In the genomic region with DNA sequence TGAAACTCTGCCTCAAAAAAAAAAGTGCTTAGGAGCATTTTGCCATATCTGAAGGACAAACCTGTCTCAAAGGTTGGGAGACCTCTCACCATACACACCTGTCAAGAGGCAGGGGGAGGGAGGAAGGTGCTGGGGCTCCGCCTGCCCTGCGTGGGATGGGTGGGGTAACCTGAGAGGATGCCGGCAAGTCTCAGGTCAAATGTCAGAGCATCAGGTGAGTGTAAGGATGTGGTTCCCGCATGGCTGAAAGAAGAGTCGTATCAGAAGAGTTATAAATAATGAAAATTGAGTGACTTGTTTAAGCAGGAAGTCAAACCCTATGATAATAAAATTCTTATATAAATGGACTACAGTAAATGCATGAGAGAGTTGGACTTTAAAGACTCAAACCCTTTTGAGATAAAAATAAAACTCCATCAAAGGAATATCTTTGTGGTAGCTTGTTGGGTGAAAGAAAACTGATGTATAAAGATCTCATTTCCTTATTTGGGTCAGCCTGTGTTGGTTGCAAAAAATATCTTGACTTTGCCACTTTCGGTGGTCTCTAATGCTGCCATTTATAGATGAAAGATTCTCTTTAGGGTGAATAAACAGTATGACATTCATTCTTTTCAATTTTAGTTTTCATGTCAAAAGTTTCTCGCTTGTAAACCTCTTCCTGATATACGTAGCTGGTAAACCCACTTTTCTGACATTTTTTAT, we compare ENCODE assay signal across 20 cellular contexts. TPM values are rescaled to one million over a fixed set of nuclear protein-coding genes. Genes with fewer than 3 reads are reported as not detected.
DNase-seq lines count a peak whose midpoint lies in the region; ATAC-seq and TF ChIP-seq lines count a peak whose summit lies in the region.
"Had no signal": no experiment of that assay in that cellular context is flagged by ENCODE, and none has a peak within 500 bp of the region (broad histone marks: within the 10 kb centered on the region; RNA-seq: fewer than 3 reads in every experiment).

No MANE protein-coding gene starts in this region.

- H4K20me1 ChIP-seq in OCI-LY7 (ENCODE audit: insufficient read depth, low read length), result peaks cover 6% of the 10 kb centered on the region; the same call in 1 of the 2 replicates

- intact Hi-C loops in OCI-LY7 (cut with micrococcal nuclease; ENCODE audit: unreplicated experiment), result no loop called here

- H3K4me2 ChIP-seq in OCI-LY7 (ENCODE audit: low read length), result peak overlapping the region; percentile 56

- peaks cover 22% of the 10 kb centered on the region for H3K4me1 ChIP-seq in OCI-LY7 (ENCODE audit: insufficient read depth, low read length, poor library complexity, severe bottlenecking)
- H3K4me1 ChIP-seq: BE2C, prostate gland had no signal

- peaks cover 72% of the 10 kb centered on the region for H3K79me2 ChIP-seq in OCI-LY7 (ENCODE audit: insufficient read depth, low read depth, low read length)

- no peak for TF ChIP-seq CTCF in OCI-LY7 (conservative IDR thresholded peaks at IDR 0.05; ENCODE audit: low read length)

- H3K36me3 Mint-ChIP-seq in naive thymus-derived CD8-positive, alpha-beta T cell, result peaks cover 0 to 19% (median 4%) of the 10 kb centered on the region in 3 donors

- H3K27me3 Mint-ChIP-seq in naive thymus-derived CD8-positive, alpha-beta T cell, result no peaks in the 10 kb centered on the region
- H3K27me3 Mint-ChIP-seq: activated naive CD4-positive, alpha-beta T cell treated with anti-CD3 and anti-CD28 coated beads, Interleukin-2, amount 50 U/mL, for 24 hours; brain had no signal

- no peaks in the 10 kb centered on the region for H3K9me2 ChIP-seq in OCI-LY7 (ENCODE audit: insufficient read depth, low read length)

- CTCF ChIA-PET in OCI-LY7 (lab: Charles Lee; ENCODE audit: unreplicated experiment), result no interaction called here

- H3K27ac Mint-ChIP-seq in naive thymus-derived CD8-positive, alpha-beta T cell, result peak overlapping the region in 9 of 10 donors; percentile 34 to 91 (median 75)
- H3K27ac Mint-ChIP-seq: activated naive CD4-positive, alpha-beta T cell treated with anti-CD3 and anti-CD28 coated beads, Interleukin-2, amount 50 U/mL, for 24 hours; activated T-cell treated with anti-CD3 and anti-CD28 coated beads, Interleukin-2, amount 50 U/mL, for 72 hours; brain had no signal

- no peak overlapping the region for H2AFZ ChIP-seq in OCI-LY7 (ENCODE audit: low read length)

- no peaks in the 10 kb centered on the region for H3K9me3 ChIP-seq in OCI-LY7 (ENCODE audit: low read length)
- H3K9me3 ChIP-seq: BE2C, prostate gland had no signal

- no TSS peak for BruUV-seq in OCI-LY7 (replicated peaks; lab: Mats Ljungman, UMichigan)

- DNase-seq in OCI-LY7 (ENCODE audit: low spot score), result no peak
- peak in 4 of 10 donors; percentile 5 to 32 (median 24) for DNase-seq in naive thymus-derived CD8-positive, alpha-beta T cell
- no peak for DNase-seq in NCI-H345 treated with DMSO at 0.1 percent for 48 hours (lab: John Stamatoyannopoulos, UW; ENCODE audit: unreplicated experiment)
- DNase-seq in A172 (ENCODE audit: low spot score), result no peak
- DNase-seq in NCI-H2029 (lab: John Stamatoyannopoulos, UW), result no peak
- DNase-seq: activated CD4-positive, alpha-beta T cell treated with anti-CD3 and anti-CD28 coated beads, Interleukin-2, amount 50 U/mL, for 48 hours; activated T-cell treated with anti-CD3 and anti-CD28 coated beads, Interleukin-2, amount 50 U/mL, for 72 hours; BE2C; foreskin melanocyte; mesendoderm; NCI-H1436; NCI-H2227 treated with DMSO at 0.1 percent for 48 hours; stimulated activated CD4-positive, alpha-beta T cell treated with anti-CD3 and anti-CD28 coated beads, Interleukin-4, amount 100 ng/mL, for 24 hours had no signal

- H3K27ac ChIP-seq in OCI-LY7 (ENCODE audit: low read depth, low read length, poor library complexity, severe bottlenecking), result peak overlapping the region; percentile 47
- H3K27ac ChIP-seq: prostate gland, skin epidermis had no signal

- peak overlapping the region in 5 of 10 donors; percentile 20 to 60 (median 34) for H3K4me3 Mint-ChIP-seq in naive thymus-derived CD8-positive, alpha-beta T cell
- H3K4me3 Mint-ChIP-seq: activated naive CD4-positive, alpha-beta T cell treated with anti-CD3 and anti-CD28 coated beads, Interleukin-2, amount 50 U/mL, for 24 hours; activated T-cell treated with anti-CD3 and anti-CD28 coated beads, Interleukin-2, amount 50 U/mL, for 72 hours; brain; neural crest cell had no signal

- no peak overlapping the region for H3K4me3 ChIP-seq in OCI-LY7 (ENCODE audit: low read depth, low read length, poor library complexity, severe bottlenecking)
- H3K4me3 ChIP-seq: prostate gland, skin epidermis had no signal

- POLR2A ChIA-PET in OCI-LY7 (lab: Charles Lee), result interaction anchor here (0.6 to 1.8 kb wide), 3 partner anchors 9 to 24 kb away, joined by 3 to 9 read pairs (median 9); no protein-coding TSS in a partner anchor
- POLR2A ChIA-PET in naive thymus-derived CD8-positive, alpha-beta T cell (lab: Charles Lee), result interaction anchor here (1.2 kb wide), 1 partner anchor 28 kb away, joined by 6 read pairs; no protein-coding TSS in a partner anchor

- peak; percentile 73 for ATAC-seq in GM18498 (IDR thresholded peaks at IDR 0.05; ENCODE audit: unreplicated experiment)
- peak; percentile 63 for ATAC-seq in GM19463 (IDR thresholded peaks at IDR 0.05; ENCODE audit: unreplicated experiment)
- peak; percentile 50 to 97 for ATAC-seq in naive thymus-derived CD8-positive, alpha-beta T cell
- ATAC-seq: activated T-cell treated with anti-CD3 and anti-CD28 coated beads, Interleukin-2, amount 50 U/mL, for 72 hours had no signal

- H3K36me3 ChIP-seq in OCI-LY7 (ENCODE audit: insufficient read depth, low read length), result peaks cover 81% of the 10 kb centered on the region
- H3K36me3 ChIP-seq: prostate gland had no signal

- H3K9me3 Mint-ChIP-seq in naive thymus-derived CD8-positive, alpha-beta T cell, result no peaks in the 10 kb centered on the region
- H3K9me3 Mint-ChIP-seq: activated naive CD4-positive, alpha-beta T cell treated with anti-CD3 and anti-CD28 coated beads, Interleukin-2, amount 50 U/mL, for 24 hours; activated T-cell treated with anti-CD3 and anti-CD28 coated beads, Interleukin-2, amount 50 U/mL, for 72 hours; brain; neural crest cell had no signal

- H3K4me1 Mint-ChIP-seq in naive thymus-derived CD8-positive, alpha-beta T cell, result peaks cover 2 to 18% (median 16%) of the 10 kb centered on the region in 4 donors
- H3K4me1 Mint-ChIP-seq: brain, neural crest cell had no signal

RNA-seq across cellular contexts. Expression of a gene that starts 23.7 kb away (rescaled TPM):
- 30.9 and 40.3 TPM in 2 replicates for total RNA-seq in OCI-LY7 (2014; rRNA removed; shearing (Covaris generic))
- total RNA-seq in OCI-LY7 (2022), result 49.0 and 51.2 TPM in 2 replicates
- 10 to 100 TPM; 11.5 to 13.2 TPM for total RNA-seq in naive thymus-derived CD8-positive, alpha-beta T cell
- polyA plus RNA-seq in naive thymus-derived CD8-positive, alpha-beta T cell, result 1 to 10 TPM; 2.1 to 3.9 (median 2.3) TPM
- total RNA-seq in A172 (2014; rRNA removed; shearing (Covaris generic)), result 23.8 and 26.8 TPM in 2 replicates

RNA-seq across cellular contexts. Expression of a gene that starts 28.3 kb away (rescaled TPM):
- 112 and 126 TPM in 2 replicates for total RNA-seq in OCI-LY7 (2014; rRNA removed; shearing (Covaris generic))
- total RNA-seq in OCI-LY7 (2022), result 78.1 and 96.1 TPM in 2 replicates
- total RNA-seq in naive thymus-derived CD8-positive, alpha-beta T cell, result 10 to 100 TPM; 40.8 to 44.3 TPM
- polyA plus RNA-seq in naive thymus-derived CD8-positive, alpha-beta T cell, result 10 to 100 TPM; 35.9 to 44.8 (median 36.8) TPM
- 96.1 and 118 TPM in 2 replicates for total RNA-seq in A172 (2014; rRNA removed; shearing (Covaris generic))
